14 cellular contexts compared by ENCODE assay signal in genomic region chr15:66401130-66402021, GRCh38. TPM values are rescaled to one million over a fixed set of nuclear protein-coding genes. Genes with fewer than 3 reads are reported as not detected.
A peak's percentile ranks its signal among the peaks of the same experiment; 100 is the strongest.
DNase-seq lines count a peak whose midpoint lies in the region; ATAC-seq, FAIRE-seq and TF ChIP-seq lines count a peak whose summit lies in the region.
"Had no signal": no experiment of that assay in that cellular context is flagged by ENCODE, and none has a peak within 500 bp of the region (broad histone marks: within the 10 kb centered on the region; RNA-seq: fewer than 3 reads in every experiment).

No MANE protein-coding gene starts in this region.

- DNase-seq in stimulated activated CD4-positive, alpha-beta T cell treated with anti-CD3 and anti-CD28 coated beads, Interleukin-4, amount 100 ng/mL, for 24 hours: peak; percentile 30
- no peak for DNase-seq in stimulated activated CD4-positive, alpha-beta T cell treated with anti-CD3 and anti-CD28 coated beads, Interleukin-4, amount 100 ng/mL, for 1 hour
- DNase-seq in RWPE2 (ENCODE audit: low spot score) (no peak), H1 (ENCODE audit: low read depth in 1 of 2, low spot score in 2 of 2) (no peak), ureter (ENCODE audit: low spot score) (no peak), H4 (ENCODE audit: low spot score) (no peak), SHP77 treated with DMSO at 0.1 percent for 48 hours (lab: John Stamatoyannopoulos, UW) (no peak), GM19240 (ENCODE audit: insufficient read length, low spot score) (no peak)
- DNase-seq: activated CD4-positive, alpha-beta T cell treated with anti-CD3 and anti-CD28 coated beads for 1 hour; effector CD8-positive, alpha-beta T cell; NCI-H2107; small intestine had no signal

- H3K27me3 ChIP-seq in RWPE2 (ENCODE audit: insufficient read depth, poor library complexity, severe bottlenecking) (no peaks in the 10 kb centered on the region), H1 (replicated peaks in 1 of 4; ENCODE audit: control insufficient read depth in 3 of 4, extremely low read depth in 1 of 4, insufficient read depth in 3 of 4, low read length in 3 of 4) (no peaks in the 10 kb centered on the region)
- H3K27me3 ChIP-seq: suprapubic skin had no signal

- no peak for TF ChIP-seq CTCF in RWPE2 (IDR thresholded peaks at IDR 0.05; ENCODE audit: poor library complexity, severe bottlenecking)
- TF ChIP-seq CTCF in H1 (IDR thresholded peaks at IDR 0.05; ENCODE audit: control extremely low read depth in 1 of 3, insufficient read depth in 1 of 3, low read depth in 1 of 3, low read length in 3 of 3): peak; percentile 17 to 57 (median 30); a peak in 2 of 4 replicates

- CTCF ChIA-PET in H1 (lab: Charles Lee; ENCODE audit: partially characterized antibody): interaction anchor here (0.6 to 3.7 kb wide), 9 partner anchors 9 to 317 kb away, joined by 3 to 22 read pairs (median 6); partner anchors contain the start of genes MAP2K1 and SNAPC5

- H3K4me3 ChIP-seq in RWPE2 (ENCODE audit: severe bottlenecking) (no peak overlapping the region), H1 (ENCODE audit: extremely low read depth in 1 of 4, insufficient read depth in 2 of 4, low read depth in 3 of 4, low read length in 4 of 4) (no peak overlapping the region)
- H3K4me3 ChIP-seq: suprapubic skin had no signal

- H3K4me1 ChIP-seq in RWPE2 (ENCODE audit: insufficient read depth, poor library complexity, severe bottlenecking): peaks cover 36% of the 10 kb centered on the region
- H3K4me1 ChIP-seq in H1 (replicated peaks in 1 of 4; ENCODE audit: control insufficient read depth in 3 of 4, insufficient read depth in 4 of 4, low read length in 3 of 4): peaks cover 1 to 18% (median 14%) of the 10 kb centered on the region in 4 experiments; a peak in 6 of 7 replicates

- no peak overlapping the region for H2BK120ac ChIP-seq in H1 (replicated peaks; ENCODE audit: low read depth, low read length)

- H4K5ac ChIP-seq in H1 (ENCODE audit: insufficient read length, low read depth, low read length): no peak overlapping the region

- ATAC-seq in RWPE2 (ENCODE audit: low read depth): peak; percentile 85
- ATAC-seq: left lobe of liver had no signal

- peaks cover 4 to 89% of the 10 kb centered on the region in 2 experiments; a peak in 3 of 4 replicates for H3K79me2 ChIP-seq in H1 (ENCODE audit: control insufficient read depth in 1 of 2, insufficient read depth in 2 of 2, low read length in 2 of 2)

- no peak overlapping the region for H2BK15ac ChIP-seq in H1 (ENCODE audit: low read length)

- H4K8ac ChIP-seq in H1 (ENCODE audit: extremely low read depth, insufficient read depth, low read length): no peak overlapping the region

- no peak overlapping the region for H3K23ac ChIP-seq in H1 (ENCODE audit: insufficient read length)

- no peak for TF ChIP-seq POLR2A in H1 (IDR thresholded peaks at IDR 0.05; ENCODE audit: control extremely low read depth in 1 of 2, low read depth in 2 of 2, low read length in 2 of 2)

- H3K36me3 ChIP-seq in RWPE2 (ENCODE audit: low read depth) (peaks cover 39% of the 10 kb centered on the region), H1 (ENCODE audit: control insufficient read depth in 2 of 4, insufficient read depth in 4 of 4, low read length in 3 of 4) (peaks cover 0 to 5% (median 0%) of the 10 kb centered on the region in 4 experiments; a peak in 1 of 8 replicates)
- H3K36me3 ChIP-seq: suprapubic skin had no signal

- H4K91ac ChIP-seq in H1 (replicated peaks; ENCODE audit: insufficient read length, low read length): no peak overlapping the region

- POLR2A ChIA-PET in H1 (lab: Charles Lee; ENCODE audit: partially characterized antibody): interaction anchor here (1.4 to 7.9 kb wide), 2 partner anchors 98 to 104 kb away, joined by 3 to 64 read pairs; partner anchors contain the start of genes RPL4, SNAPC5 and ZWILCH

- H2BK12ac ChIP-seq in H1 (ENCODE audit: low read depth, low read length): peak overlapping the region; percentile 42; the same call in 1 of the 2 replicates

- H3K14ac ChIP-seq in H1 (ENCODE audit: insufficient read length): no peak overlapping the region

- FAIRE-seq in H1 (lab: Jason Lieb, UNC): no peak
- FAIRE-seq: small intestine had no signal

- peak; percentile 44 to 47; a peak in 3 of 4 replicates for TF ChIP-seq RAD21 in H1 (IDR thresholded peaks at IDR 0.05 in 1 of 2, conservative IDR thresholded peaks at IDR 0.05 in 1 of 2; ENCODE audit: low read depth in 2 of 2, low read length in 2 of 2)

- no peak overlapping the region for H3K9ac ChIP-seq in H1 (replicated peaks in 1 of 4; ENCODE audit: extremely low read depth in 1 of 4, low read depth in 3 of 4, low read length in 3 of 4)

- WGBS in H1 (ENCODE audit: extremely low coverage in 1 of 2, insufficient coverage in 1 of 2, insufficient read length in 1 of 2, insufficient replicate concordance in 2 of 2, low coverage in 1 of 2, low lambda C conversion rate in 2 of 2, missing lambda C conversion rate in 1 of 2), 2 experiments: 85% methylated on average over 8 of the region's 8 CpGs; no CpG with 5 or more reads in 1 of the 2 experiments

- no peak overlapping the region for H2BK5ac ChIP-seq in H1 (ENCODE audit: low read depth, low read length)

- H2BK20ac ChIP-seq in H1 (ENCODE audit: low read length): no peak overlapping the region

- H3K23me2 ChIP-seq in H1 (ENCODE audit: low read depth, low read length): no peaks in the 10 kb centered on the region

- no peak overlapping the region for H2AK5ac ChIP-seq in H1 (ENCODE audit: low read depth, low read length)

- no peak overlapping the region for H3K4ac ChIP-seq in H1 (replicated peaks; ENCODE audit: insufficient read length, low read depth, low read length)

- peaks cover 0 to 2% of the 10 kb centered on the region in 2 experiments for H4K20me1 ChIP-seq in H1 (replicated peaks in 1 of 2; ENCODE audit: control insufficient read depth in 1 of 2, insufficient read depth in 2 of 2, low read length in 2 of 2)

- no peak overlapping the region for H3K18ac ChIP-seq in H1 (ENCODE audit: extremely low read depth, low read length)

- no peak overlapping the region for H2AFZ ChIP-seq in H1 (ENCODE audit: low read length)

- 0 out of 2 replicates have a peak, but pooled peaks cover 2% of the 10 kb centered on the region for H3K79me1 ChIP-seq in H1 (ENCODE audit: low read depth, low read length)

- no peak for TF ChIP-seq EP300 in H1 (IDR thresholded peaks at IDR 0.05; ENCODE audit: borderline replicate concordance in 1 of 2, low read depth in 2 of 2, low read length in 2 of 2)

- H3K9me3 ChIP-seq in RWPE2 (ENCODE audit: severe bottlenecking) (no peaks in the 10 kb centered on the region), H1 (ENCODE audit: insufficient read depth in 2 of 2, low read depth in 1 of 2, low read length in 1 of 2) (no peaks in the 10 kb centered on the region)
- H3K9me3 ChIP-seq: suprapubic skin had no signal

- H3K27ac ChIP-seq in RWPE2 (ENCODE audit: poor library complexity, severe bottlenecking) (peak overlapping the region; percentile 55), H1 (ENCODE audit: low read depth, low read length) (no peak overlapping the region)
- H3K27ac ChIP-seq: suprapubic skin had no signal

- H3K4me2 ChIP-seq in H1 (ENCODE audit: insufficient read depth in 1 of 2, low read depth in 2 of 2, low read length in 2 of 2): no peak overlapping the region

- no peak overlapping the region for H3K56ac ChIP-seq in H1 (replicated peaks; ENCODE audit: insufficient read length, low read depth, low read length)

TF ChIP-seq in H1, 55 proteins besides CTCF, POLR2A, EP300 and RAD21 (continues in another document):
- TF ChIP-seq HDAC2 (IDR thresholded peaks at IDR 0.05; ENCODE audit: borderline replicate concordance in 1 of 2, low read depth in 2 of 2, low read length in 2 of 2): no peak
- no peak for TF ChIP-seq TBP (IDR thresholded peaks at IDR 0.05; ENCODE audit: low read depth, low read length)
- TF ChIP-seq YY1 (IDR thresholded peaks at IDR 0.05; ENCODE audit: low read depth, low read length): 0 out of 2 replicates have a peak, but pooled peaks have one; percentile 22
- TF ChIP-seq JUND (IDR thresholded peaks at IDR 0.05; ENCODE audit: low read length): no peak
- TF ChIP-seq RFX5 (IDR thresholded peaks at IDR 0.05; ENCODE audit: borderline replicate concordance, low read depth, low read length): no peak
- TF ChIP-seq SIN3A (conservative IDR thresholded peaks at IDR 0.05 in 1 of 2, IDR thresholded peaks at IDR 0.05 in 1 of 2; ENCODE audit: low read depth in 1 of 2, low read length in 2 of 2): peak in 1 of 2 experiments; percentile 56; a peak in 1 of 4 replicates
- TF ChIP-seq EZH2 (IDR thresholded peaks at IDR 0.05; ENCODE audit: low read depth, low read length, severe bottlenecking): no peak
- TF ChIP-seq GABPA (IDR thresholded peaks at IDR 0.05; ENCODE audit: borderline replicate concordance, insufficient read depth, low read length): no peak
- TF ChIP-seq RNF2 (IDR thresholded peaks at IDR 0.05; ENCODE audit: borderline replicate concordance, low read depth, low read length, missing control alignments, poor library complexity, severe bottlenecking): no peak
- TF ChIP-seq NANOG (IDR thresholded peaks at IDR 0.05; ENCODE audit: insufficient read depth, low read depth, low read length, poor library complexity, severe bottlenecking): no peak

RNA-seq across cellular contexts. Expression of gene MAP2K1, which starts 14.7 kb away (rescaled TPM):
- 70.4 and 78.2 TPM in 2 replicates for total RNA-seq in H1 (2021; fragmentation: NEBNext Ultra II Directional; extraction: Animal tissue kit (Norgen Biotek cat#: 25700))
- polyA plus RNA-seq in H1 (2011; rRNA removed): 38.9 and 54.7 TPM in 2 replicates
- polyA plus RNA-seq in H1 (2011; cell fraction: cytosol; rRNA removed): 46.5 TPM
- 33.9 TPM for polyA plus RNA-seq in H1 (2011; cell fraction: nucleus; rRNA removed)
- 63.2 to 65.7 TPM (median 64.2 TPM) in 4 replicates for polyA plus RNA-seq in H1 (2012, experiment 1 of 2)
- 46.6 TPM for polyA plus RNA-seq in H1 (2012, experiment 2 of 2)
- polyA plus RNA-seq in H1 (2013, experiment 1 of 2): 26.6 TPM
- 27.6 TPM for polyA plus RNA-seq in H1 (2013, experiment 2 of 2)
- 23.6 and 27.1 TPM in 2 replicates for polyA minus RNA-seq in H1 (2011; rRNA and poly(A)+ RNA removed)
- polyA minus RNA-seq in H1 (2011; cell fraction: cytosol; rRNA and poly(A)+ RNA removed): 20.9 TPM
- 16.5 TPM for polyA minus RNA-seq in H1 (2011; cell fraction: nucleus; rRNA and poly(A)+ RNA removed)
- total RNA-seq in ureter: 23.1 TPM
- total RNA-seq in H4 (2014; rRNA removed; shearing (Covaris generic)): 19.0 and 27.7 TPM in 2 replicates

RNA-seq across cellular contexts. Expression of gene TIPIN, which starts 44.9 kb away (rescaled TPM):
- 23.5 and 24.7 TPM in 2 replicates for total RNA-seq in H1 (2021; fragmentation: NEBNext Ultra II Directional; extraction: Animal tissue kit (Norgen Biotek cat#: 25700))
- 8.2 and 8.5 TPM in 2 replicates for polyA plus RNA-seq in H1 (2011; rRNA removed)
- polyA plus RNA-seq in H1 (2011; cell fraction: cytosol; rRNA removed): 11.6 TPM
- polyA plus RNA-seq in H1 (2011; cell fraction: nucleus; rRNA removed): 4.8 TPM
- 19.4 to 33.9 TPM (median 21.1 TPM) in 4 replicates for polyA plus RNA-seq in H1 (2012, experiment 1 of 2)
- polyA plus RNA-seq in H1 (2012, experiment 2 of 2): 4.0 TPM
- 19.7 TPM for polyA plus RNA-seq in H1 (2013, experiment 1 of 2)
- polyA plus RNA-seq in H1 (2013, experiment 2 of 2): 19.7 TPM
- 5.9 and 8.6 TPM in 2 replicates for polyA minus RNA-seq in H1 (2011; rRNA and poly(A)+ RNA removed)
- 10.9 TPM for polyA minus RNA-seq in H1 (2011; cell fraction: cytosol; rRNA and poly(A)+ RNA removed)
- 8.7 TPM for polyA minus RNA-seq in H1 (2011; cell fraction: nucleus; rRNA and poly(A)+ RNA removed)
- total RNA-seq in ureter: 10.6 TPM
- total RNA-seq in H4 (2014; rRNA removed; shearing (Covaris generic)): 22.2 and 24.3 TPM in 2 replicates
